Comparison of ENCODE assay signal across 17 cellular contexts in genomic region chr11:81979444-81979843, GRCh38.
"Had no signal": no experiment of that assay in that cellular context is flagged by ENCODE, and none has a peak within 500 bp of the region (broad histone marks: within the 10 kb centered on the region; RNA-seq: fewer than 3 reads in every experiment).

No MANE protein-coding gene starts in this region.

- H3K27ac ChIP-seq: body of pancreas, esophagus squamous epithelium, heart right ventricle, neural progenitor cell, psoas muscle, tibial artery had no signal

- ATAC-seq: activated CD4-positive, CD25-positive, alpha-beta regulatory T cell treated with anti-CD3 and anti-CD28 coated beads, Interleukin-2, amount 50 U/mL, for 24 hours; activated T-cell treated with anti-CD3 and anti-CD28 coated beads, Interleukin-2, amount 50 U/mL, for 4 hours; body of pancreas; effector memory CD8-positive, alpha-beta T cell; heart right ventricle; left ventricle myocardium superior; psoas muscle; right cardiac atrium; stimulated activated naive CD8-positive, alpha-beta T cell treated with anti-CD3 and anti-CD28 coated beads, Interleukin-15, Interleukin-2, amounts not matched to agents 100 U/mL and 50 U/mL, for 24 hours had no signal

- H3K36me3 ChIP-seq: esophagus squamous epithelium, heart right ventricle, neural progenitor cell, tibial artery had no signal

- H3K36me3 Mint-ChIP-seq: neural progenitor cell had no signal

- H3K9me3 ChIP-seq: body of pancreas, esophagus squamous epithelium, psoas muscle, tibial artery had no signal

- H3K27me3 Mint-ChIP-seq: activated CD4-positive, alpha-beta T cell treated with anti-CD3 and anti-CD28 coated beads, Interleukin-2, amount 10 ng/mL, durations not matched to agents 7 days and 5 days; effector memory CD8-positive, alpha-beta T cell had no signal

- H3K4me3 Mint-ChIP-seq: activated CD4-positive, alpha-beta T cell treated with anti-CD3 and anti-CD28 coated beads, Interleukin-2, amount 10 ng/mL, durations not matched to agents 7 days and 5 days; activated naive CD4-positive, alpha-beta T cell treated with anti-CD3 and anti-CD28 coated beads for 36 hours; activated T-cell treated with anti-CD3 and anti-CD28 coated beads, Interleukin-2, amount 50 U/mL, for 4 hours; effector memory CD8-positive, alpha-beta T cell; neural progenitor cell had no signal

- H3K27ac Mint-ChIP-seq: activated CD4-positive, alpha-beta T cell treated with anti-CD3 and anti-CD28 coated beads, Interleukin-2, amount 10 ng/mL, durations not matched to agents 7 days and 5 days; activated naive CD4-positive, alpha-beta T cell treated with anti-CD3 and anti-CD28 coated beads for 36 hours; effector memory CD8-positive, alpha-beta T cell; neural progenitor cell had no signal

- H3K9ac ChIP-seq: neural progenitor cell had no signal

- H2AFZ ChIP-seq: neural progenitor cell had no signal

- H3K9me3 Mint-ChIP-seq: activated CD4-positive, alpha-beta T cell treated with anti-CD3 and anti-CD28 coated beads, Interleukin-2, amount 10 ng/mL, durations not matched to agents 7 days and 5 days; neural progenitor cell had no signal

- DNase-seq: activated CD4-positive, alpha-beta T cell treated with anti-CD3 and anti-CD28 coated beads, Interleukin-2, amount 10 ng/mL, durations not matched to agents 7 days and 5 days; activated CD8-positive, alpha-beta memory T cell treated with anti-CD3 and anti-CD28 coated beads, Interleukin-2, amount 50 U/mL, for 4 hours; activated naive CD4-positive, alpha-beta T cell treated with anti-CD3 and anti-CD28 coated beads for 36 hours; activated T-cell treated with anti-CD3 and anti-CD28 coated beads, Interleukin-2, amount 50 U/mL, for 4 hours; body of pancreas; effector memory CD8-positive, alpha-beta T cell; esophagus squamous epithelium; heart right ventricle; left ventricle myocardium superior; psoas muscle; right cardiac atrium; stimulated activated CD4-positive, alpha-beta T cell treated with anti-CD3 and anti-CD28 coated beads, Interleukin-2, amount 100 ng/mL, for 24 hours; stimulated activated naive CD8-positive, alpha-beta T cell treated with anti-CD3 and anti-CD28 coated beads, Interleukin-15, Interleukin-2, amounts not matched to agents 100 U/mL and 50 U/mL, for 24 hours; substantia nigra; tibial artery had no signal

- H3K4me1 ChIP-seq: body of pancreas, esophagus squamous epithelium, heart right ventricle, neural progenitor cell, psoas muscle, tibial artery had no signal

- H3K4me3 ChIP-seq: body of pancreas, esophagus squamous epithelium, heart right ventricle, neural progenitor cell, psoas muscle, tibial artery had no signal

- H3K4me2 ChIP-seq: neural progenitor cell had no signal

- H3K27me3 ChIP-seq: body of pancreas, esophagus squamous epithelium, heart right ventricle, neural progenitor cell, tibial artery had no signal

- H3K4me1 Mint-ChIP-seq: activated CD4-positive, alpha-beta T cell treated with anti-CD3 and anti-CD28 coated beads, Interleukin-2, amount 10 ng/mL, durations not matched to agents 7 days and 5 days; neural progenitor cell had no signal
